In the genomic region with DNA sequence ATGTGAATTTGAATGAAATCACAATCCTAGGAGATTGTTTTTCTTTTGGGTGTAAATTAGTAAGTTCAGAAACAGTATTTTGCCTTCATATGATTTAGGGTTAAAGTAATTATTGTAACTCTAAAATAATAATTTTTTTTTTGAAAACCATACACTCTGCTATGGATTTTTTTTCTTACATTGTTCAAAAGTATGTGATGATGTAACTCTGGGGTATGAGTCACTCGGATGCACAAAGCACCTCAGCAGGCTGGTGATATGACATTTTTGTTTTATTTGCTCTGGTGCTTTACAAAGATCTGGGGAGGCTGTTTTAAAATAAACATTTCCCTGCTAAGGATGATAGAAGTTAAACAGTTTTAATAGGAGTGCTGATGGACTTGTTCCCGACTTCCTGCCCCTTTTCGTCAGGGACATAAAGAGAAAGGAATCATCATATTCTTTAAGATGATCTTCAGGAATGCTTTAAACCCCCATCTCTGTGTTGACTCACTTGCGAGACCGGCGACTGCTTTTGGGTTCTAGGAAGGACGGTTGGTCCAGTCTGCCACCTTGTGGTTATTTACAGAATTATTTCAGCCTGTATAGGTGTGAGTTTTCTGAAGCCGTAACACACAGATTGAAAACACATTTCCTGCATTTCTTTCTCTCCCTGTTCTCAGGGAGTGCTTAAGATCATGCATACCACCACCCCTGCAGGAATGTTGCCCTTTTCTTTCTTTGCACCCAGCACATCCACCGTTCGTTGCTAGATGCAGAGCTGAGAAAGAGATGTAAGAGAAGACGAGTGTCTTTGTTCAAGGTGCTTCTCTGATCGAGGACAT, we compare ENCODE assay signal across 8 cellular contexts.
DNase-seq lines count a peak whose midpoint lies in the region; ATAC-seq lines count a peak whose summit lies in the region.

No MANE protein-coding gene starts in this region.

- peaks cover 50 to 94% (median 67%) of the 10 kb centered on the region in 10 experiments for H3K4me1 ChIP-seq in BLaER1 treated with 17β-estradiol and CSF1 and Interleukin-3, amounts not matched to agents 10 nM and 100 nM

- peak; percentile 76 for DNase-seq in NCI-H510A treated with DMSO at 0.1 percent for 48 hours (lab: John Stamatoyannopoulos, UW)
- DNase-seq in activated CD4-positive, alpha-beta T cell treated with anti-CD3 and anti-CD28 coated beads, Interleukin-2, amount 10 ng/mL, durations not matched to agents 24 days and 14 days = peak; percentile 87
- peak; percentile 68 for DNase-seq in ecto neural progenitor cell (ENCODE audit: low spot score)
- DNase-seq in medulla oblongata (ENCODE audit: extremely low spot score) = peak; percentile 95
- peak; percentile 15 for DNase-seq in stimulated activated CD8-positive, alpha-beta memory T cell treated with anti-CD3 and anti-CD28 coated beads, Interleukin-12 subunit alpha, Interleukin-12 subunit beta, amount 100 ng/mL, for 4 hours (ENCODE audit: low read depth)

- H4K20me1 ChIP-seq in BLaER1 treated with 17β-estradiol and CSF1 and Interleukin-3, amounts not matched to agents 10 nM and 100 nM = peaks cover 0 to 94% (median 52%) of the 10 kb centered on the region in 11 experiments; a peak in 15 of 22 replicates

- no peaks in the 10 kb centered on the region for H3K36me3 Mint-ChIP-seq in activated CD4-positive, alpha-beta T cell treated with anti-CD3 and anti-CD28 coated beads, Interleukin-2, amount 10 ng/mL, durations not matched to agents 24 days and 14 days (ENCODE audit: low read depth)

- H3K36me3 ChIP-seq in BLaER1 treated with 17β-estradiol and CSF1 and Interleukin-3, amounts not matched to agents 10 nM and 100 nM = no peaks in the 10 kb centered on the region

- no peak overlapping the region for H3K27ac Mint-ChIP-seq in activated CD4-positive, alpha-beta T cell treated with anti-CD3 and anti-CD28 coated beads, Interleukin-2, amount 10 ng/mL, durations not matched to agents 24 days and 14 days

- H3K4me3 ChIP-seq in BLaER1 treated with 17β-estradiol and CSF1 and Interleukin-3, amounts not matched to agents 10 nM and 100 nM = no peak overlapping the region

- H3K27ac ChIP-seq in BLaER1 treated with 17β-estradiol and CSF1 and Interleukin-3, amounts not matched to agents 10 nM and 100 nM = peak overlapping the region in 6 of 11 experiments; percentile 12 to 69 (median 25); a peak in 8 of 22 replicates

- H3K9me3 ChIP-seq in BLaER1 treated with 17β-estradiol and CSF1 and Interleukin-3, amounts not matched to agents 10 nM and 100 nM (replicated peaks in 1 of 11) = no peaks in the 10 kb centered on the region

- intact Hi-C loops in activated CD4-positive, alpha-beta T cell treated with anti-CD3 and anti-CD28 coated beads, Interleukin-2, amount 10 ng/mL, durations not matched to agents 24 days and 14 days (cut with micrococcal nuclease) = loop anchor here (1.0 to 5.0 kb wide), 6 partner anchors 27 to 453 kb away; a partner anchor contains a TSS

- peak overlapping the region; percentile 10 to 82 (median 43); a peak in 20 of 22 replicates for H3K4me2 ChIP-seq in BLaER1 treated with 17β-estradiol and CSF1 and Interleukin-3, amounts not matched to agents 10 nM and 100 nM

- H3K9ac ChIP-seq in BLaER1 treated with 17β-estradiol and CSF1 and Interleukin-3, amounts not matched to agents 10 nM and 100 nM = peak overlapping the region in 6 of 11 experiments; percentile 1 to 38 (median 18); a peak in 5 of 22 replicates

- H3K4me3 Mint-ChIP-seq in activated CD4-positive, alpha-beta T cell treated with anti-CD3 and anti-CD28 coated beads, Interleukin-2, amount 10 ng/mL, durations not matched to agents 24 days and 14 days = peak overlapping the region; percentile 3

- H3K9me3 Mint-ChIP-seq in activated CD4-positive, alpha-beta T cell treated with anti-CD3 and anti-CD28 coated beads, Interleukin-2, amount 10 ng/mL, durations not matched to agents 24 days and 14 days = no peaks in the 10 kb centered on the region

- no peaks in the 10 kb centered on the region for H3K27me3 Mint-ChIP-seq in activated CD4-positive, alpha-beta T cell treated with anti-CD3 and anti-CD28 coated beads, Interleukin-2, amount 10 ng/mL, durations not matched to agents 24 days and 14 days

- peaks cover 48% of the 10 kb centered on the region for H3K4me1 Mint-ChIP-seq in activated CD4-positive, alpha-beta T cell treated with anti-CD3 and anti-CD28 coated beads, Interleukin-2, amount 10 ng/mL, durations not matched to agents 24 days and 14 days

- peak; percentile 39 for ATAC-seq in GM19043 (IDR thresholded peaks at IDR 0.05; ENCODE audit: low read depth, unreplicated experiment)
- ATAC-seq in HG03378 (IDR thresholded peaks at IDR 0.05; ENCODE audit: unreplicated experiment) = peak; percentile 60

- no peaks in the 10 kb centered on the region for H3K27me3 ChIP-seq in BLaER1 treated with 17β-estradiol and CSF1 and Interleukin-3, amounts not matched to agents 10 nM and 100 nM

Comparison
In these comparisons a context has a peak if more than half of its experiments do, and no peak if none do; other contexts are left out.
1. DNase-seq: peak in every context shown above with its lines; median percentile 95 in medulla oblongata; 87 in activated CD4-positive, alpha-beta T cell treated with anti-CD3 and anti-CD28 coated beads, Interleukin-2, amount 10 ng/mL, durations not matched to agents 24 days and 14 days; 76 in NCI-H510A treated with DMSO at 0.1 percent for 48 hours; 68 in ecto neural progenitor cell; 15 in stimulated activated CD8-positive, alpha-beta memory T cell treated with anti-CD3 and anti-CD28 coated beads, Interleukin-12 subunit alpha, Interleukin-12 subunit beta, amount 100 ng/mL, for 4 hours.